8 cellular contexts compared by ENCODE assay signal in genomic region chr19:53103141-53103902, GRCh38. TPM values are rescaled to one million over a fixed set of nuclear protein-coding genes. Genes with fewer than 3 reads are reported as not detected.
A peak's percentile ranks its signal among the peaks of the same experiment; 100 is the strongest.
DNase-seq lines count a peak whose midpoint lies in the region; ATAC-seq and TF ChIP-seq lines count a peak whose summit lies in the region.

Gene ZNF160 (minus strand): TSS chr19:53103422. CDS start chr19:53086276, 17,146 bp downstream.

- peak within 1 kb of the TSS; percentile 48 to 88 (median 84) for H3K4me3 ChIP-seq in Peyer's patch
- peak within 1 kb of the TSS; percentile 53 to 97 (median 84) for H3K4me3 ChIP-seq in esophagus squamous epithelium

- H3K27me3 ChIP-seq in Peyer's patch (no peaks in the 10 kb centered on the region), esophagus squamous epithelium (no peaks in the 10 kb centered on the region)

- ATAC-seq in GM21717 (IDR thresholded peaks at IDR 0.05; ENCODE audit: unreplicated experiment) = peak; percentile 91

- peak; percentile 96 for DNase-seq in DMS53 (lab: John Stamatoyannopoulos, UW)
- peak; percentile 97 for DNase-seq in KG1 (lab: John Stamatoyannopoulos, UW)
- peak; percentile 99 for DNase-seq in Peyer's patch
- DNase-seq in activated T-helper 1 cell treated with Interleukin-2 at 50 U/mL for 16 hours (ENCODE audit: low read depth) = peak; percentile 98
- peak; percentile 84 for DNase-seq in esophagus squamous epithelium (lab: John Stamatoyannopoulos, UW)
- DNase-seq in myocyte (ENCODE audit: low read depth) = peak; percentile 98
- DNase-seq in stimulated activated CD8-positive, alpha-beta memory T cell treated with anti-CD3 and anti-CD28 coated beads, Interleukin-7, amount 100 ng/mL, for 48 hours (ENCODE audit: extremely low read depth in 1 of 2, low read depth in 1 of 2) = peak; percentile 98 to 99

- 0 to 1% methylated on average over 19 to 29 of the region's 60 CpGs for WGBS in esophagus squamous epithelium, 2 donors

- H3K27ac ChIP-seq in Peyer's patch = peak within 1 kb of the TSS; percentile 78 to 91 (median 90)
- peak within 1 kb of the TSS; percentile 84 to 95 (median 92) for H3K27ac ChIP-seq in esophagus squamous epithelium

- TF ChIP-seq POLR2A in Peyer's patch (IDR thresholded peaks at IDR 0.05) = peak; percentile 77 to 89
- TF ChIP-seq POLR2A in esophagus squamous epithelium (IDR thresholded peaks at IDR 0.05) = peak in 3 of 4 donors; percentile 50 to 86 (median 77)

- H3K9me3 ChIP-seq in Peyer's patch (no peaks in the 10 kb centered on the region), esophagus squamous epithelium (no peaks in the 10 kb centered on the region)

- intact Hi-C loops in esophagus squamous epithelium (cut with DNase I) = no loop called here

- TF ChIP-seq CTCF in Peyer's patch (IDR thresholded peaks at IDR 0.05) = no peak
- no peak for TF ChIP-seq CTCF in esophagus squamous epithelium (IDR thresholded peaks at IDR 0.05)

- H3K4me1 ChIP-seq in Peyer's patch (peaks cover 0 to 13% (median 5%) of the 10 kb centered on the region in 4 donors), esophagus squamous epithelium (peaks cover 8 to 37% (median 18%) of the 10 kb centered on the region in 3 donors)

- H3K36me3 ChIP-seq in Peyer's patch (peaks cover 0 to 10% (median 0%) of the 10 kb centered on the region in 3 donors), esophagus squamous epithelium (peaks cover 0 to 21% (median 0%) of the 10 kb centered on the region in 3 donors)

RNA-seq across cellular contexts. Expression of gene ZNF160, which starts in this region (rescaled TPM):
- total RNA-seq in Peyer's patch (10 to 100 TPM; 37.3 to 93.2 (median 64.7) TPM), esophagus squamous epithelium (10 to 100 TPM; 11.7 to 36.6 (median 13.5) TPM), myocyte (22.1 and 35.0 TPM in 2 replicates)
- polyA plus RNA-seq in myocyte (2012) = 11.7 TPM

Comparison
In these comparisons a context has a peak if more than half of its experiments do, and no peak if none do; other contexts are left out.
1. Peak in every context shown above with its lines: DNase-seq, ATAC-seq, H3K4me3 ChIP-seq and H3K27ac ChIP-seq.